Comparison of ENCODE assay signal across 20 cellular contexts in genomic region chr3:108548886-108549285, GRCh38. TPM values are rescaled to one million over a fixed set of nuclear protein-coding genes. Genes with fewer than 3 reads are reported as not detected.
DNase-seq lines count a peak whose midpoint lies in the region; ATAC-seq and TF ChIP-seq lines count a peak whose summit lies in the region.
"Had no signal": no experiment of that assay in that cellular context is flagged by ENCODE, and none has a peak within 500 bp of the region (broad histone marks: within the 10 kb centered on the region; RNA-seq: fewer than 3 reads in every experiment).

No MANE protein-coding gene starts in this region.

- H3K27me3 ChIP-seq in adipocyte (replicated peaks; ENCODE audit: control insufficient read depth, insufficient read depth, low read length) (no peaks in the 10 kb centered on the region), upper lobe of left lung (no peaks in the 10 kb centered on the region)
- H3K27me3 ChIP-seq in effector memory CD4-positive, alpha-beta T cell (replicated peaks; ENCODE audit: control insufficient read depth, insufficient read depth, low read length, poor library complexity, severe bottlenecking): no peaks in the 10 kb centered on the region
- H3K27me3 ChIP-seq: BLaER1 had no signal

- ATAC-seq in activated naive CD4-positive, alpha-beta T cell treated with anti-CD3 and anti-CD28 coated beads, Interleukin-2, amount 50 U/mL, for 72 hours: no peak
- ATAC-seq in upper lobe of left lung (ENCODE audit: low FRiP score in 2 of 2): no peak

- H3K9ac ChIP-seq in adipocyte (ENCODE audit: low read length): peak overlapping the region; percentile 2
- H3K9ac ChIP-seq: BLaER1, GM23248 had no signal

- peaks cover 9% of the 10 kb centered on the region for H3K4me1 Mint-ChIP-seq in activated naive CD4-positive, alpha-beta T cell treated with anti-CD3 and anti-CD28 coated beads for 36 hours (ENCODE audit: low read depth)
- H3K4me1 Mint-ChIP-seq in CD14-positive monocyte: no peaks in the 10 kb centered on the region

- DNase-seq in activated naive CD4-positive, alpha-beta T cell treated with anti-CD3 and anti-CD28 coated beads for 36 hours: no peak
- DNase-seq in activated naive CD4-positive, alpha-beta T cell treated with anti-CD3 and anti-CD28 coated beads, Interleukin-2, amount 50 U/mL, for 72 hours (ENCODE audit: low spot score in 2 of 2): no peak
- DNase-seq in LNCaP clone FGC (ENCODE audit: low read depth): peak; percentile 61
- DNase-seq in adipocyte (ENCODE audit: low read depth): no peak
- no peak for DNase-seq in effector memory CD4-positive, alpha-beta T cell
- no peak for DNase-seq in upper lobe of left lung
- no peak for DNase-seq in posterior cingulate gyrus
- DNase-seq in CD14-positive monocyte (ENCODE audit: low spot score): no peak
- DNase-seq: 8988T; CD4-positive, alpha-beta T cell; CD8-positive, alpha-beta memory T cell; DMS 273 treated with DMSO at 0.1 percent for 48 hours; DMS79 treated with DMSO at 0.1 percent for 48 hours; GF-D8; H7 had no signal

- peak overlapping the region; percentile 51 for H3K27ac Mint-ChIP-seq in activated naive CD4-positive, alpha-beta T cell treated with anti-CD3 and anti-CD28 coated beads for 36 hours
- no peak overlapping the region for H3K27ac Mint-ChIP-seq in activated naive CD4-positive, alpha-beta T cell treated with anti-CD3 and anti-CD28 coated beads, Interleukin-2, amount 50 U/mL, for 72 hours
- no peak overlapping the region for H3K27ac Mint-ChIP-seq in CD14-positive monocyte
- H3K27ac Mint-ChIP-seq: B cell; CD4-positive, alpha-beta T cell; CD8-positive, alpha-beta memory T cell had no signal

- H3K4me1 ChIP-seq in adipocyte (ENCODE audit: control insufficient read depth, insufficient read depth, low read length): peaks cover 37% of the 10 kb centered on the region
- no peaks in the 10 kb centered on the region for H3K4me1 ChIP-seq in effector memory CD4-positive, alpha-beta T cell (ENCODE audit: control insufficient read depth, insufficient read depth, low read length, poor library complexity, severe bottlenecking)
- no peaks in the 10 kb centered on the region for H3K4me1 ChIP-seq in upper lobe of left lung
- H3K4me1 ChIP-seq: BLaER1 had no signal

- H3K4me3 ChIP-seq in LNCaP clone FGC (ENCODE audit: low read depth, low read length) (peak overlapping the region; percentile 15; the same call in 1 of the 2 replicates), adipocyte (ENCODE audit: low read length) (no peak overlapping the region), upper lobe of left lung (no peak overlapping the region)
- H3K4me3 ChIP-seq in effector memory CD4-positive, alpha-beta T cell (ENCODE audit: insufficient read depth, low read depth, low read length, poor library complexity, severe bottlenecking): no peak overlapping the region
- H3K4me3 ChIP-seq: BLaER1, GM23248 had no signal

- intact Hi-C loops in activated naive CD4-positive, alpha-beta T cell treated with anti-CD3 and anti-CD28 coated beads for 36 hours (cut with micrococcal nuclease): no loop called here
- intact Hi-C loops in posterior cingulate gyrus (cut with DNase I) (no loop called here), CD14-positive monocyte (cut with micrococcal nuclease) (no loop called here)

- H3K9me3 Mint-ChIP-seq in activated naive CD4-positive, alpha-beta T cell treated with anti-CD3 and anti-CD28 coated beads for 36 hours: no peaks in the 10 kb centered on the region
- H3K9me3 Mint-ChIP-seq in activated naive CD4-positive, alpha-beta T cell treated with anti-CD3 and anti-CD28 coated beads, Interleukin-2, amount 50 U/mL, for 72 hours: no peaks in the 10 kb centered on the region
- H3K9me3 Mint-ChIP-seq in CD14-positive monocyte: no peaks in the 10 kb centered on the region
- H3K9me3 Mint-ChIP-seq: CD4-positive, alpha-beta T cell; CD8-positive, alpha-beta memory T cell had no signal

- H3K9me3 ChIP-seq in adipocyte (ENCODE audit: control insufficient read depth, low read length): no peaks in the 10 kb centered on the region
- H3K9me3 ChIP-seq in effector memory CD4-positive, alpha-beta T cell (ENCODE audit: control insufficient read depth, low read length): no peaks in the 10 kb centered on the region
- H3K9me3 ChIP-seq in upper lobe of left lung: no peaks in the 10 kb centered on the region
- H3K9me3 ChIP-seq: BLaER1 had no signal

- H3K36me3 Mint-ChIP-seq in activated naive CD4-positive, alpha-beta T cell treated with anti-CD3 and anti-CD28 coated beads for 36 hours (ENCODE audit: low read depth): peaks cover 33% of the 10 kb centered on the region
- peaks cover 9 to 18% of the 10 kb centered on the region in 2 donors for H3K36me3 Mint-ChIP-seq in activated naive CD4-positive, alpha-beta T cell treated with anti-CD3 and anti-CD28 coated beads, Interleukin-2, amount 50 U/mL, for 72 hours
- H3K36me3 Mint-ChIP-seq in CD14-positive monocyte: peaks cover 30 to 59% of the 10 kb centered on the region in 2 donors

- WGBS in upper lobe of left lung, 2 donors: 90 to 92% methylated on average over 2 of the region's 2 CpGs

- no peak overlapping the region for H3K27ac ChIP-seq in effector memory CD4-positive, alpha-beta T cell (ENCODE audit: insufficient read depth, low read length, poor library complexity, severe bottlenecking)
- H3K27ac ChIP-seq in upper lobe of left lung: no peak overlapping the region
- H3K27ac ChIP-seq: BLaER1, C4-2B, GM23248 had no signal

- CTCF ChIA-PET in activated naive CD4-positive, alpha-beta T cell treated with anti-CD3 and anti-CD28 coated beads for 36 hours (lab: Charles Lee): no interaction called here

- no peak for TF ChIP-seq CTCF in LNCaP clone FGC (IDR thresholded peaks at IDR 0.05; ENCODE audit: control insufficient read depth, extremely low read depth, insufficient read depth)
- no peak for TF ChIP-seq CTCF in upper lobe of left lung (IDR thresholded peaks at IDR 0.05)
- no peak for TF ChIP-seq CTCF in CD14-positive monocyte (IDR thresholded peaks at IDR 0.05)

- TF ChIP-seq EP300 in upper lobe of left lung (IDR thresholded peaks at IDR 0.05): no peak

- H3K27me3 Mint-ChIP-seq in activated naive CD4-positive, alpha-beta T cell treated with anti-CD3 and anti-CD28 coated beads for 36 hours (ENCODE audit: low read depth): no peaks in the 10 kb centered on the region
- no peaks in the 10 kb centered on the region for H3K27me3 Mint-ChIP-seq in CD14-positive monocyte (ENCODE audit: low read depth in 3 of 3)
- H3K27me3 Mint-ChIP-seq: B cell; CD4-positive, alpha-beta T cell; CD8-positive, alpha-beta memory T cell had no signal

- no peak for TF ChIP-seq POLR2A in upper lobe of left lung (IDR thresholded peaks at IDR 0.05)

- no peak overlapping the region for H3K4me3 Mint-ChIP-seq in activated naive CD4-positive, alpha-beta T cell treated with anti-CD3 and anti-CD28 coated beads for 36 hours
- H3K4me3 Mint-ChIP-seq in CD14-positive monocyte: no peak overlapping the region
- H3K4me3 Mint-ChIP-seq: B cell; CD4-positive, alpha-beta T cell had no signal

- H3K36me3 ChIP-seq in adipocyte (ENCODE audit: control insufficient read depth, insufficient read depth, low read length, severe bottlenecking) (no peaks in the 10 kb centered on the region), upper lobe of left lung (no peaks in the 10 kb centered on the region)
- no peaks in the 10 kb centered on the region for H3K36me3 ChIP-seq in effector memory CD4-positive, alpha-beta T cell (ENCODE audit: control insufficient read depth, insufficient read depth, low read length)

RNA-seq across cellular contexts. Expression of gene MYH15, which starts 38.5 kb away (rescaled TPM):
- under 1 TPM in 1 of 2 experiments, not detected in 1; 0.07 TPM for total RNA-seq in activated naive CD4-positive, alpha-beta T cell treated with anti-CD3 and anti-CD28 coated beads for 36 hours
- total RNA-seq in activated naive CD4-positive, alpha-beta T cell treated with anti-CD3 and anti-CD28 coated beads, Interleukin-2, amount 50 U/mL, for 72 hours: under 1 TPM; 0.18 to 0.53 TPM
- 1 to 10 TPM in 3 of 6 donors, under 1 TPM in 3; 0.20 to 7.3 (median 0.93) TPM for total RNA-seq in upper lobe of left lung
- not detected for polyA plus RNA-seq in CD14-positive monocyte
- total RNA-seq: B cell, H1 had no signal
- polyA plus RNA-seq: CD8-positive, alpha-beta memory T cell had no signal

RNA-seq across cellular contexts. Expression of gene CIP2A, which starts 40.4 kb away (rescaled TPM):
- total RNA-seq in activated naive CD4-positive, alpha-beta T cell treated with anti-CD3 and anti-CD28 coated beads for 36 hours: 10 to 100 TPM; 34.7 to 39.9 TPM
- total RNA-seq in activated naive CD4-positive, alpha-beta T cell treated with anti-CD3 and anti-CD28 coated beads, Interleukin-2, amount 50 U/mL, for 72 hours: 10 to 100 TPM; 48.3 to 53.4 TPM
- 1 to 10 TPM; 1.9 to 7.5 (median 3.8) TPM for total RNA-seq in upper lobe of left lung
- polyA plus RNA-seq in CD14-positive monocyte: 1 to 10 TPM; 1.3 to 5.0 TPM

RNA-seq across cellular contexts. Expression of gene DZIP3, which starts 40.6 kb away (rescaled TPM):
- 10 to 100 TPM; 11.2 to 12.2 TPM for total RNA-seq in activated naive CD4-positive, alpha-beta T cell treated with anti-CD3 and anti-CD28 coated beads for 36 hours
- 10 to 100 TPM; 13.9 to 20.0 TPM for total RNA-seq in activated naive CD4-positive, alpha-beta T cell treated with anti-CD3 and anti-CD28 coated beads, Interleukin-2, amount 50 U/mL, for 72 hours
- total RNA-seq in upper lobe of left lung: 10 to 100 TPM in 2 of 6 donors, 1 to 10 TPM in 4; 3.4 to 25.0 (median 7.5) TPM
- 1 to 10 TPM in 1 of 2 donors, under 1 TPM in 1; 0.92 to 1.1 TPM for polyA plus RNA-seq in CD14-positive monocyte

Comparison
In these comparisons a context has a peak if more than half of its experiments do, and no peak if none do; other contexts are left out.
1. RNA of gene CIP2A, which starts 40.4 kb away (total RNA-seq): 48.3 to 53.4 TPM in activated naive CD4-positive, alpha-beta T cell treated with anti-CD3 and anti-CD28 coated beads, Interleukin-2, amount 50 U/mL, for 72 hours and 34.7 to 39.9 TPM in activated naive CD4-positive, alpha-beta T cell treated with anti-CD3 and anti-CD28 coated beads for 36 hours; 1.9 to 7.5 TPM in upper lobe of left lung; every median in the first group is over 4 times any median in the second.